In the genomic region with DNA sequence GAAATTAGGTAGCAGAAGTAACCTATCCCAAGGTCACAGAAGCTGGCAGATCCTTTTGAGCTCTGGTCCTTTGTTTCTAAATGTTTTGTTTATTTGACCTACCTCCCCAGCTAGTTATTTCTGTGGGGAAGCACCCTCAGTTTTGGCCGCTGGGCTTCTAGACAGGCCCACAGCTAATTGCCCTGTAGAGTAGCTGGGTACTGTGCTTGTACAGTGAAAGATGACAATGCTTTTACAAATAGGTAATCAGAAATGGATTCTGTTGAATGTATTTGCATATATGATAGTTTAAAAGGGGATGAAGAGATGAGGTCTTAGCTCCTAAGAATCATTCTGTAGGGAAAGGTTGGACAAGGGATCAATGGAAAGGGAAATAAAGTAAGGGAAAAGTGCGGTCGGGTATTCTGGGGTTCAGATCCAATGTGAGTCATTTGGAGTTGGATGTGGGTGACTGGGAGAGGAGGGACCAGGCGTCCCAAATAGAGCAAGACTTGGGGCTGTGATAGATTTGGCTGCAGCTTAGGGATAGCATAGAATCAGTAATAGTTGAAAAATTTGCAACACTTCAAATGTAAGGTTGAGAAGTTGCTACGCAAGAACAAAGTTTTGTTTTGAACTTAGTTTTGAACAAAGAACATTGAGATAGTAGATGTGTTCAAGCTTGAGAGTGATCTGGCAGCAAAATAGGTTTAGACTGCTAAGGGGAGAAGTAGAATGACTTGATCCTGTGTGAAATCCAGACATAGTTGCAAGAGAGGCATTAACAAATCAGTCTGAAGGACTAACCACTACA, we compare ENCODE assay signal across 8 cellular contexts. TPM values are rescaled to one million over a fixed set of nuclear protein-coding genes. Genes with fewer than 3 reads are reported as not detected.
DNase-seq lines count a peak whose midpoint lies in the region; ATAC-seq and TF ChIP-seq lines count a peak whose summit lies in the region.

No MANE protein-coding gene starts in this region.

- H3K27me3 Mint-ChIP-seq in dendritic cell treated with granulocyte-macrophage colony-stimulating factor and Interleukin-4, amounts not matched to agents 40 ng/mL and 50 ng/mL, for 4 days: no peaks in the 10 kb centered on the region
- peaks cover 0 to 2% of the 10 kb centered on the region in 2 donors for H3K27me3 Mint-ChIP-seq in natural killer cell (ENCODE audit: low read depth in 2 of 2)

- CTCF ChIA-PET in BJ (lab: Yijun Ruan, JAX): interaction anchor here (0.6 to 3.1 kb wide), 11 partner anchors 10 to 402 kb away, joined by 3 to 14 read pairs (median 4); no protein-coding TSS in a partner anchor

- no peak overlapping the region for H3K27ac Mint-ChIP-seq in dendritic cell treated with granulocyte-macrophage colony-stimulating factor and Interleukin-4, amounts not matched to agents 40 ng/mL and 50 ng/mL, for 4 days
- no peak overlapping the region for H3K27ac Mint-ChIP-seq in natural killer cell

- H3K27me3 ChIP-seq in BJ (ENCODE audit: control insufficient read depth, insufficient read depth, low read length): no peaks in the 10 kb centered on the region

- TF ChIP-seq CTCF in BJ (IDR thresholded peaks at IDR 0.05; ENCODE audit: insufficient read depth, low read depth, low read length): no peak
- TF ChIP-seq CTCF in LNCaP clone FGC (IDR thresholded peaks at IDR 0.05; ENCODE audit: control insufficient read depth, extremely low read depth, insufficient read depth): no peak
- no peak for TF ChIP-seq CTCF in natural killer cell (IDR thresholded peaks at IDR 0.05)

- no peaks in the 10 kb centered on the region for H3K9me3 Mint-ChIP-seq in dendritic cell treated with granulocyte-macrophage colony-stimulating factor and Interleukin-4, amounts not matched to agents 40 ng/mL and 50 ng/mL, for 4 days
- no peaks in the 10 kb centered on the region for H3K9me3 Mint-ChIP-seq in natural killer cell

- H3K4me1 Mint-ChIP-seq in dendritic cell treated with granulocyte-macrophage colony-stimulating factor and Interleukin-4, amounts not matched to agents 40 ng/mL and 50 ng/mL, for 4 days (ENCODE audit: low read depth): peaks cover 56% of the 10 kb centered on the region
- H3K4me1 Mint-ChIP-seq in natural killer cell: peaks cover 42 to 52% of the 10 kb centered on the region in 2 donors

- H3K4me3 ChIP-seq in BJ (ENCODE audit: low read depth, low read length): peak overlapping the region; percentile 90
- peak overlapping the region; percentile 85 for H3K4me3 ChIP-seq in LNCaP clone FGC (ENCODE audit: low read depth, low read length)

- H3K36me3 ChIP-seq in BJ (ENCODE audit: control insufficient read depth, insufficient read depth, low read length): no peaks in the 10 kb centered on the region

- peak overlapping the region; percentile 60 for H3K4me3 Mint-ChIP-seq in dendritic cell treated with granulocyte-macrophage colony-stimulating factor and Interleukin-4, amounts not matched to agents 40 ng/mL and 50 ng/mL, for 4 days
- peak overlapping the region; percentile 99 for H3K4me3 Mint-ChIP-seq in natural killer cell

- ATAC-seq in natural killer cell: no peak
- no peak for ATAC-seq in HG03039 (IDR thresholded peaks at IDR 0.05; ENCODE audit: unreplicated experiment)

- intact Hi-C loops in dendritic cell treated with granulocyte-macrophage colony-stimulating factor and Interleukin-4, amounts not matched to agents 40 ng/mL and 50 ng/mL, for 4 days (cut with micrococcal nuclease): no loop called here
- intact Hi-C loops in natural killer cell (cut with micrococcal nuclease): no loop called here

- peaks cover 28% of the 10 kb centered on the region for H3K36me3 Mint-ChIP-seq in dendritic cell treated with granulocyte-macrophage colony-stimulating factor and Interleukin-4, amounts not matched to agents 40 ng/mL and 50 ng/mL, for 4 days (ENCODE audit: low read depth)
- H3K36me3 Mint-ChIP-seq in natural killer cell: no peaks in the 10 kb centered on the region

- DNase-seq in BJ (ENCODE audit: low read depth) (no peak), LNCaP clone FGC (ENCODE audit: low read depth) (no peak), natural killer cell (no peak), NCI-H774 (lab: John Stamatoyannopoulos, UW) (no peak), activated gamma-delta T cell treated with Interleukin-2 at 50 U/mL for 16 hours (no peak)
- DNase-seq in stimulated activated CD8-positive, alpha-beta memory T cell treated with anti-CD3 and anti-CD28 coated beads, Interleukin-4, amount 100 ng/mL, for 48 hours: no peak

- POLR2A ChIA-PET in BJ (lab: Charles Lee): interaction anchor here (0.5 kb wide), 1 partner anchor 339 kb away, joined by 6 read pairs; no protein-coding TSS in a partner anchor

RNA-seq across cellular contexts. Expression of a gene that starts 3.7 kb away (rescaled TPM):
- polyA plus RNA-seq in BJ (2011; rRNA removed): 15.4 and 34.3 TPM in 2 replicates
- 11.4 and 13.8 TPM in 2 replicates for polyA minus RNA-seq in BJ (2011; rRNA and poly(A)+ RNA removed)
- total RNA-seq in natural killer cell: 10 to 100 TPM; 51.6 to 61.5 (median 52.2) TPM
